19 cellular contexts compared by ENCODE assay signal in the genomic region with DNA sequence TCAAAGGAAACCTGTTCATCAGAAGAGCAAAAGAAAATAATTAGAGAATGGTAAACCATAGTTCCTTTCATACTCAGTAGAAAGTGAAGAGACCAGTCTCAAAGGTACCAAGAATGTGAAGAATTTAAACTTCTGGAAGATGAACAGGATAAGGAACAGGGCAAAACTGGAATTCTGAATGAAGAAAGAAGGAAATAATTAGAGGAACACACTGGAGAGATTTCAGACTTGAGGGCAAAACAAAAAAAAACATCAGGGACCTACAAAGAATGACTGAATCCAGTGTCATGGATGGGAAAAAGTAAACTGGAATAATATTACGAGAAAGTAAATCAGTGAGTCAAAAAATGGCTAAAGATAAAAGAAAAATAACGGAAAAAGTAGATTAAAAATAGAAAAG.
DNase-seq lines count a peak whose midpoint lies in the region; ATAC-seq and TF ChIP-seq lines count a peak whose summit lies in the region.
"Had no signal": no experiment of that assay in that cellular context is flagged by ENCODE, and none has a peak within 500 bp of the region (broad histone marks: within the 10 kb centered on the region; RNA-seq: fewer than 3 reads in every experiment).

No MANE protein-coding gene starts in this region.

- H2AK9ac ChIP-seq in IMR-90 (replicated peaks; ENCODE audit: low read depth, low read length, poor library complexity) = no peak overlapping the region

- no peak overlapping the region for H3K56ac ChIP-seq in IMR-90 (ENCODE audit: extremely low read depth, insufficient read depth, low read length)

- H2BK15ac ChIP-seq in IMR-90 (ENCODE audit: low read depth, low read length) = no peak overlapping the region

- BruUV-seq in IMR-90 (replicated peaks; lab: Mats Ljungman, UMichigan) = no TSS peak

- H3K9me3 ChIP-seq in IMR-90 (ENCODE audit: control insufficient read depth, insufficient read depth, low read length) = no peaks in the 10 kb centered on the region
- no peaks in the 10 kb centered on the region for H3K9me3 ChIP-seq in osteoblast (ENCODE audit: low read depth, low read length)
- no peaks in the 10 kb centered on the region for H3K9me3 ChIP-seq in ovary
- H3K9me3 ChIP-seq: Caco-2 had no signal

- in situ Hi-C loops in IMR-90 (cut with MboI; ENCODE audit: low sequenced_read_pairs) = no loop called here

- H3K14ac ChIP-seq in IMR-90 (replicated peaks; ENCODE audit: low read depth, low read length) = no peak overlapping the region

- no peaks in the 10 kb centered on the region for H3K79me2 ChIP-seq in osteoblast (ENCODE audit: insufficient read depth, low read length)

- H3K27ac ChIP-seq in IMR-90 (ENCODE audit: insufficient read depth, low read length) = no peak overlapping the region
- H3K27ac ChIP-seq in osteoblast (ENCODE audit: low read depth, low read length) = no peak overlapping the region
- no peak overlapping the region for H3K27ac ChIP-seq in ovary
- H3K27ac ChIP-seq: BLaER1 treated with 17β-estradiol and CSF1 and Interleukin-3, amounts not matched to agents 10 nM and 100 nM; C4-2B had no signal

- CTCF ChIA-PET in IMR-90 (lab: Yijun Ruan, JAX) = no interaction called here

- TF ChIP-seq RAD21 in IMR-90 (IDR thresholded peaks at IDR 0.05; ENCODE audit: low read length) = no peak

- 100% methylated on average over 1 of the region's 2 CpGs; no CpG with 5 or more reads in 1 of the 2 experiments for WGBS in IMR-90 (ENCODE audit: extremely low coverage in 2 of 2, insufficient read length in 1 of 2), 2 experiments
- 83 to 86% (median 84%) methylated on average over 2 of the region's 2 CpGs for WGBS in ovary, 3 donors

- H2BK120ac ChIP-seq in IMR-90 (ENCODE audit: low read depth, low read length) = no peak overlapping the region

- intact Hi-C loops in IMR-90 (cut with micrococcal nuclease) = no loop called here
- intact Hi-C loops in ovary (cut with DNase I) = no loop called here

- TF ChIP-seq EP300 in ovary (IDR thresholded peaks at IDR 0.05) = no peak

- H4K91ac ChIP-seq in IMR-90 (ENCODE audit: insufficient read depth, low read depth, low read length) = no peak overlapping the region

- dilution Hi-C loops in IMR-90 (cut with HindIII; ENCODE audit: low sequenced_read_pairs, unreplicated experiment) = no loop called here

- DNase-seq in EH (ENCODE audit: low read depth) (peak; percentile 53), IMR-90 (no peak), osteoblast (ENCODE audit: insufficient read length, low spot score, missing footprints) (peak; percentile 62), ovary (no peak)
- no peak for DNase-seq in stimulated activated CD4-positive, alpha-beta T cell treated with anti-CD3 and anti-CD28 coated beads, Interleukin-4, amount 100 ng/mL, for 4 hours
- DNase-seq: 8988T; ACHN; AML-193; Caco-2; Calu3; CD4-positive, alpha-beta T cell; CD8-positive, alpha-beta T cell; DMS79 treated with DMSO at 0.1 percent for 48 hours; EL; GDM1 had no signal

- H3K4ac ChIP-seq in IMR-90 (ENCODE audit: low read depth, low read length) = no peak overlapping the region

- no peaks in the 10 kb centered on the region for H3K79me1 ChIP-seq in IMR-90 (ENCODE audit: low read depth in 1 of 2, low read length in 2 of 2)

- H3K4me2 ChIP-seq in IMR-90 (ENCODE audit: low read depth, low read length) (no peak overlapping the region), osteoblast (ENCODE audit: insufficient read depth, low read length) (no peak overlapping the region)
- H3K4me2 ChIP-seq: BLaER1 treated with 17β-estradiol and CSF1 and Interleukin-3, amounts not matched to agents 10 nM and 100 nM had no signal

- no peak for TF ChIP-seq POLR2A in IMR-90 (IDR thresholded peaks at IDR 0.05; ENCODE audit: low read depth, low read length)
- TF ChIP-seq POLR2A in ovary (IDR thresholded peaks at IDR 0.05) = no peak

- H3K27me3 ChIP-seq in IMR-90 (ENCODE audit: control insufficient read depth, insufficient read depth, low read length) = no peaks in the 10 kb centered on the region
- no peaks in the 10 kb centered on the region for H3K27me3 ChIP-seq in osteoblast (ENCODE audit: insufficient read depth, low read length)
- no peaks in the 10 kb centered on the region for H3K27me3 ChIP-seq in ovary
- H3K27me3 ChIP-seq: BLaER1 treated with 17β-estradiol and CSF1 and Interleukin-3, amounts not matched to agents 10 nM and 100 nM had no signal

- H3K4me1 ChIP-seq in IMR-90 (ENCODE audit: control insufficient read depth, insufficient read depth, low read length) (no peaks in the 10 kb centered on the region), osteoblast (ENCODE audit: insufficient read depth, low read length) (no peaks in the 10 kb centered on the region), ovary (ENCODE audit: insufficient read depth) (no peaks in the 10 kb centered on the region)
- H3K4me1 ChIP-seq: BLaER1 treated with 17β-estradiol and CSF1 and Interleukin-3, amounts not matched to agents 10 nM and 100 nM; Caco-2 had no signal

- no peak overlapping the region for H2BK5ac ChIP-seq in IMR-90 (ENCODE audit: low read depth, low read length, poor library complexity, severe bottlenecking)

- H3K4me3 ChIP-seq in IMR-90 (ENCODE audit: insufficient read depth, low read depth, low read length) (no peak overlapping the region), osteoblast (ENCODE audit: insufficient read depth, low read length) (no peak overlapping the region), ovary (no peak overlapping the region)
- H3K4me3 ChIP-seq: BLaER1 treated with 17β-estradiol and CSF1 and Interleukin-3, amounts not matched to agents 10 nM and 100 nM; GM12878 had no signal

- H4K8ac ChIP-seq in IMR-90 (ENCODE audit: low read depth in 2 of 2, low read length in 2 of 2) = no peak overlapping the region

- H3K9ac ChIP-seq in IMR-90 (ENCODE audit: low read depth, low read length) = no peak overlapping the region
- H3K9ac ChIP-seq: BLaER1 treated with 17β-estradiol and CSF1 and Interleukin-3, amounts not matched to agents 10 nM and 100 nM had no signal

- H2AFZ ChIP-seq in IMR-90 (replicated peaks; ENCODE audit: low read length, poor library complexity) (no peak overlapping the region), osteoblast (ENCODE audit: low read length) (no peak overlapping the region)

- H3K18ac ChIP-seq in IMR-90 (ENCODE audit: low read depth, low read length) = no peak overlapping the region

- no peak overlapping the region for H4K5ac ChIP-seq in IMR-90 (ENCODE audit: low read depth, low read length)

- POLR2A ChIA-PET in IMR-90 (lab: Charles Lee; ENCODE audit: unreplicated experiment) = no interaction called here

- H4K20me1 ChIP-seq in IMR-90 (ENCODE audit: insufficient read depth, low read length) (no peaks in the 10 kb centered on the region), osteoblast (ENCODE audit: insufficient read depth, low read length) (no peaks in the 10 kb centered on the region)
- H4K20me1 ChIP-seq: BLaER1 treated with 17β-estradiol and CSF1 and Interleukin-3, amounts not matched to agents 10 nM and 100 nM had no signal

- TF ChIP-seq CTCF in IMR-90 (conservative IDR thresholded peaks at IDR 0.05; ENCODE audit: low read depth, low read length) = no peak
- TF ChIP-seq CTCF in osteoblast (IDR thresholded peaks at IDR 0.05; ENCODE audit: extremely low read depth, low read depth, low read length) = no peak
- no peak for TF ChIP-seq CTCF in ovary (IDR thresholded peaks at IDR 0.05)

- no peak overlapping the region for H2BK20ac ChIP-seq in IMR-90 (ENCODE audit: low read depth, low read length)

- no peak overlapping the region for H2AK5ac ChIP-seq in IMR-90 (ENCODE audit: low read depth, low read length)

- peak; percentile 24; the same call in 1 of the 2 replicates for ATAC-seq in IMR-90 (ENCODE audit: low read depth)
- no peak for ATAC-seq in HG02798 (IDR thresholded peaks at IDR 0.05; ENCODE audit: poor library complexity, unreplicated experiment)
- ATAC-seq: CD8-positive, alpha-beta T cell; GM12878 had no signal

- no peaks in the 10 kb centered on the region for H3K36me3 ChIP-seq in IMR-90 (ENCODE audit: control insufficient read depth, insufficient read depth, low read length)
- H3K36me3 ChIP-seq in osteoblast (ENCODE audit: insufficient read depth, low read length) = no peaks in the 10 kb centered on the region
- H3K36me3 ChIP-seq in ovary = no peaks in the 10 kb centered on the region
- H3K36me3 ChIP-seq: BLaER1 treated with 17β-estradiol and CSF1 and Interleukin-3, amounts not matched to agents 10 nM and 100 nM had no signal

- no peaks in the 10 kb centered on the region for H3K9me1 ChIP-seq in IMR-90 (ENCODE audit: insufficient read depth, low read length)

- H3K23ac ChIP-seq in IMR-90 (ENCODE audit: low read depth, low read length) = no peak overlapping the region

TF ChIP-seq in IMR-90, 13 proteins besides CTCF, POLR2A, EP300 and RAD21 (continues in another document):
- TF ChIP-seq RCOR1 (IDR thresholded peaks at IDR 0.05; ENCODE audit: insufficient replicate concordance, low read length) (no peak), MAFK (IDR thresholded peaks at IDR 0.05; ENCODE audit: low read depth, low read length) (no peak), MXI1 (IDR thresholded peaks at IDR 0.05; ENCODE audit: borderline replicate concordance, low read depth, low read length) (no peak), NFE2L2 (IDR thresholded peaks at IDR 0.05; ENCODE audit: low read depth, low read length) (no peak), RFX5 (IDR thresholded peaks at IDR 0.05; ENCODE audit: low read depth, low read length) (no peak), BHLHE40 (IDR thresholded peaks at IDR 0.05; ENCODE audit: low read depth, low read length) (no peak), MAZ (IDR thresholded peaks at IDR 0.05; ENCODE audit: borderline replicate concordance, low read depth, low read length) (no peak), CHD1 (IDR thresholded peaks at IDR 0.05; ENCODE audit: low read depth, low read length) (no peak)
- TF ChIP-seq, protein P1, sequence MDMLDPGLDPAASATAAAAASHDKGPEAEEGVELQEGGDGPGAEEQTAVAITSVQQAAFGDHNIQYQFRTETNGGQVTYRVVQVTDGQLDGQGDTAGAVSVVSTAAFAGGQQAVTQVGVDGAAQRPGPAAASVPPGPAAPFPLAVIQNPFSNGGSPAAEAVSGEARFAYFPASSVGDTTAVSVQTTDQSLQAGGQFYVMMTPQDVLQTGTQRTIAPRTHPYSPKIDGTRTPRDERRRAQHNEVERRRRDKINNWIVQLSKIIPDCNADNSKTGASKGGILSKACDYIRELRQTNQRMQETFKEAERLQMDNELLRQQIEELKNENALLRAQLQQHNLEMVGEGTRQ (IDR thresholded peaks at IDR 0.05; ENCODE audit: low read depth, low read length) = no peak
- TF ChIP-seq, protein P2, sequence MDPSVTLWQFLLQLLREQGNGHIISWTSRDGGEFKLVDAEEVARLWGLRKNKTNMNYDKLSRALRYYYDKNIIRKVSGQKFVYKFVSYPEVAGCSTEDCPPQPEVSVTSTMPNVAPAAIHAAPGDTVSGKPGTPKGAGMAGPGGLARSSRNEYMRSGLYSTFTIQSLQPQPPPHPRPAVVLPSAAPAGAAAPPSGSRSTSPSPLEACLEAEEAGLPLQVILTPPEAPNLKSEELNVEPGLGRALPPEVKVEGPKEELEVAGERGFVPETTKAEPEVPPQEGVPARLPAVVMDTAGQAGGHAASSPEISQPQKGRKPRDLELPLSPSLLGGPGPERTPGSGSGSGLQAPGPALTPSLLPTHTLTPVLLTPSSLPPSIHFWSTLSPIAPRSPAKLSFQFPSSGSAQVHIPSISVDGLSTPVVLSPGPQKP (IDR thresholded peaks at IDR 0.05; ENCODE audit: borderline replicate concordance, low read depth, low read length) = no peak

Comparison
In these comparisons a context has a peak if more than half of its experiments do, and no peak if none do; other contexts are left out.
1. DNase-seq: peak in EH (single experiment) and osteoblast (single experiment); none in IMR-90 (single experiment), ovary (0 of 5) and stimulated activated CD4-positive, alpha-beta T cell treated with anti-CD3 and anti-CD28 coated beads, Interleukin-4, amount 100 ng/mL, for 4 hours (0 of 2).